In genomic region chr22:44396727-44397722, GRCh38 we compare ENCODE assay signal across 16 cellular contexts.
DNase-seq lines count a peak whose midpoint lies in the region; ATAC-seq and TF ChIP-seq lines count a peak whose summit lies in the region.
"Had no signal": no experiment of that assay in that cellular context is flagged by ENCODE, and none has a peak within 500 bp of the region (broad histone marks: within the 10 kb centered on the region; RNA-seq: fewer than 3 reads in every experiment).

No MANE protein-coding gene starts in this region.

- H4K20me1 ChIP-seq in osteoblast (ENCODE audit: insufficient read depth, low read length), result no peaks in the 10 kb centered on the region

- H3K9me3 ChIP-seq in right atrium auricular region (no peaks in the 10 kb centered on the region), osteoblast (ENCODE audit: low read depth, low read length) (no peaks in the 10 kb centered on the region), sigmoid colon (no peaks in the 10 kb centered on the region)

- peak; percentile 42 for DNase-seq in right atrium auricular region (ENCODE audit: low spot score)
- no peak for DNase-seq in left cardiac atrium
- DNase-seq in chondrocyte (ENCODE audit: low spot score), result peak; percentile 72
- DNase-seq in osteoblast (ENCODE audit: insufficient read length, low spot score, missing footprints), result peak; percentile 75
- no peak for DNase-seq in sigmoid colon
- DNase-seq in medulla oblongata (ENCODE audit: extremely low spot score), result no peak
- no peak for DNase-seq in NOMO-1 treated with DMSO at 0.1 percent for 48 hours (lab: John Stamatoyannopoulos, UW; ENCODE audit: unreplicated experiment)
- no peak for DNase-seq in G401 (ENCODE audit: low spot score)
- DNase-seq: activated CD8-positive, alpha-beta T cell treated with anti-CD3 and anti-CD28 coated beads, Interleukin-2, amount 10 ng/mL, durations not matched to agents 7 days and 5 days; effector memory CD4-positive, alpha-beta T cell; GOT3; NCI-H1930; NCI-H446; stimulated activated naive B cell treated with anti-CD40 and anti-IgM and Interleukin-4, amounts not matched to agents 10 μg/mL and 1 μg/mL and 100 μg/mL, for 72 hours had no signal

- 70 to 83% methylated on average over 16 of the region's 16 CpGs for WGBS in sigmoid colon, 2 donors

- no peak for TF ChIP-seq EP300 in sigmoid colon (IDR thresholded peaks at IDR 0.05)

- in situ Hi-C loops in G401 (cut with HindIII; ENCODE audit: low sequenced_read_pairs), result no loop called here

- H3K27ac ChIP-seq in right atrium auricular region (no peak overlapping the region), osteoblast (ENCODE audit: low read depth, low read length) (no peak overlapping the region), sigmoid colon (no peak overlapping the region)
- H3K27ac ChIP-seq: VCaP had no signal

- no peak for TF ChIP-seq POLR2A in sigmoid colon (IDR thresholded peaks at IDR 0.05)

- H3K27ac Mint-ChIP-seq in chondrocyte (ENCODE audit: unreplicated experiment), result no peak overlapping the region
- H3K27ac Mint-ChIP-seq: activated CD8-positive, alpha-beta T cell treated with anti-CD3 and anti-CD28 coated beads, Interleukin-2, amount 10 ng/mL, durations not matched to agents 7 days and 5 days; stimulated activated naive B cell treated with anti-CD40 and anti-IgM and Interleukin-4, amounts not matched to agents 10 μg/mL and 1 μg/mL and 100 μg/mL, for 72 hours had no signal

- no peak overlapping the region for H3K4me3 ChIP-seq in right atrium auricular region
- no peak overlapping the region for H3K4me3 ChIP-seq in osteoblast (ENCODE audit: insufficient read depth, low read length)
- H3K4me3 ChIP-seq in sigmoid colon, result no peak overlapping the region

- no peaks in the 10 kb centered on the region for H3K27me3 ChIP-seq in right atrium auricular region
- H3K27me3 ChIP-seq in osteoblast (ENCODE audit: insufficient read depth, low read length), result peaks cover 16% of the 10 kb centered on the region
- no peaks in the 10 kb centered on the region for H3K27me3 ChIP-seq in sigmoid colon

- H3K4me2 ChIP-seq in osteoblast (ENCODE audit: insufficient read depth, low read length), result no peak overlapping the region

- no peaks in the 10 kb centered on the region for H3K36me3 Mint-ChIP-seq in chondrocyte (ENCODE audit: low read depth)
- H3K36me3 Mint-ChIP-seq: stimulated activated naive B cell treated with anti-CD40 and anti-IgM and Interleukin-4, amounts not matched to agents 10 μg/mL and 1 μg/mL and 100 μg/mL, for 72 hours had no signal

- no peak for TF ChIP-seq CTCF in right atrium auricular region (IDR thresholded peaks at IDR 0.05)
- TF ChIP-seq CTCF in chondrocyte (IDR thresholded peaks at IDR 0.05), result no peak
- no peak for TF ChIP-seq CTCF in osteoblast (IDR thresholded peaks at IDR 0.05; ENCODE audit: extremely low read depth, low read depth, low read length)
- TF ChIP-seq CTCF in sigmoid colon (IDR thresholded peaks at IDR 0.05), result no peak

- H3K4me1 ChIP-seq in right atrium auricular region (no peaks in the 10 kb centered on the region), osteoblast (ENCODE audit: insufficient read depth, low read length) (no peaks in the 10 kb centered on the region), sigmoid colon (no peaks in the 10 kb centered on the region)

- H3K36me3 ChIP-seq in right atrium auricular region, result no peaks in the 10 kb centered on the region
- H3K36me3 ChIP-seq in osteoblast (ENCODE audit: insufficient read depth, low read length), result no peaks in the 10 kb centered on the region
- H3K36me3 ChIP-seq in sigmoid colon, result no peaks in the 10 kb centered on the region

- H3K4me3 Mint-ChIP-seq in chondrocyte (ENCODE audit: unreplicated experiment), result no peak overlapping the region
- H3K4me3 Mint-ChIP-seq: activated CD8-positive, alpha-beta T cell treated with anti-CD3 and anti-CD28 coated beads, Interleukin-2, amount 10 ng/mL, durations not matched to agents 7 days and 5 days; nephron; stimulated activated naive B cell treated with anti-CD40 and anti-IgM and Interleukin-4, amounts not matched to agents 10 μg/mL and 1 μg/mL and 100 μg/mL, for 72 hours had no signal

- no peak for ATAC-seq in left cardiac atrium
- ATAC-seq: activated CD8-positive, alpha-beta T cell treated with anti-CD3 and anti-CD28 coated beads, Interleukin-2, amount 10 ng/mL, durations not matched to agents 7 days and 5 days; stimulated activated naive B cell treated with anti-CD40 and anti-IgM and Interleukin-4, amounts not matched to agents 10 μg/mL and 1 μg/mL and 100 μg/mL, for 72 hours had no signal

- H3K27me3 Mint-ChIP-seq in chondrocyte (ENCODE audit: low read depth), result peaks cover 40% of the 10 kb centered on the region

- H3K79me2 ChIP-seq in osteoblast (ENCODE audit: insufficient read depth, low read length), result no peaks in the 10 kb centered on the region

- H3K4me1 Mint-ChIP-seq in chondrocyte (ENCODE audit: low read depth), result peaks cover 4% of the 10 kb centered on the region
- H3K4me1 Mint-ChIP-seq: stimulated activated naive B cell treated with anti-CD40 and anti-IgM and Interleukin-4, amounts not matched to agents 10 μg/mL and 1 μg/mL and 100 μg/mL, for 72 hours had no signal

- intact Hi-C loops in left cardiac atrium (cut with DNase I), result no loop called here
- intact Hi-C loops in sigmoid colon (cut with DNase I), result no loop called here

- no peaks in the 10 kb centered on the region for H3K9me3 Mint-ChIP-seq in chondrocyte (ENCODE audit: low read depth)
- H3K9me3 Mint-ChIP-seq: nephron; stimulated activated naive B cell treated with anti-CD40 and anti-IgM and Interleukin-4, amounts not matched to agents 10 μg/mL and 1 μg/mL and 100 μg/mL, for 72 hours had no signal

- H2AFZ ChIP-seq in osteoblast (ENCODE audit: low read length), result no peak overlapping the region

Comparison
In these comparisons a context has a peak if more than half of its experiments do, and no peak if none do; other contexts are left out.
1. DNase-seq: peak in right atrium auricular region (single experiment), chondrocyte (single experiment) and osteoblast (single experiment); none in left cardiac atrium (single experiment), sigmoid colon (single experiment), medulla oblongata (single experiment), NOMO-1 treated with DMSO at 0.1 percent for 48 hours (single experiment) and G401 (single experiment).